In the genomic region with DNA sequence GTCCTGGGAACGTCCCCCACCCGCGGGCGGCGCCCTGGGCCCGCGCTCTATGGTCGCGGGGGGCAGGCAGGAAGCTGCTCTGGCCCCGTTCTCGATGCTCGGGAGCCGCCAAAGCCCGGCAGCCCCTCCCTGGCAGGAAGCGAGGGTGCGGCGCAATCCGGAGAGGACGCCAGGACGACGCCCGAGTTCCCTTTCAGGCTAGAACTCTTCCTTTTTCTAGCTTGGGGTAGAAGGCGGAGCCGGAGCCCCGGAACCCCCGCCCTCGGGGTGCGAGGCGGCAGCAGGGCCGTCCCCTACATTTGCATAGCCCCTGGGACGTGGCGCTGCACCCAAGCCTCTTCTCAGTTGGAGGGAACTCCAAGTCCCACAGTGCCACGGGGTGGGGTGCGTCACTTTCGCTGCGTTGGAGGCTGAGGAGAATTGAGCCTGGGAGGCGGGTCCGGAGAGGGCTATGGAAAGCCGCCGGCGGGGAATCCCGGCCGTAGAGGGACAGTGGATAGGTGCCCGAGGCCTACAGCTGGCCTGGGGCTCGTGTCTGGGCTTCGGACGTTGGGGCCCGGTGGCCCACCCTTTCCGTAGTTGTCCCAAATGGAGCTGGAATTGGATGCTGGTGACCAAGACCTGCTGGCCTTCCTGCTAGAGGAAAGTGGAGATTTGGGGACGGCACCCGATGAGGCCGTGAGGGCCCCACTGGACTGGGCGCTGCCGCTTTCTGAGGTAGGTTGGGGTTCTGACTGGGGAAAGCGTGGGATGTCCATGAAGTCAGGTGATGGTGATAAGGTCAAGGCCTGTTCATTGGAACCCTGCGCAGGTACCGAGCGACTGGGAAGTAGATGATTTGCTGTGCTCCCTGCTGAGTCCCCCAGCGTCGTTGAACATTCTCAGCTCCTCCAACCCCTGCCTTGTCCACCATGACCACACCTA, we compare ENCODE assay signal across 1 cellular context.
A peak's percentile ranks its signal among the peaks of the same experiment; 100 is the strongest.
TF ChIP-seq lines count a peak whose summit lies in the region.

A gene with protein sequence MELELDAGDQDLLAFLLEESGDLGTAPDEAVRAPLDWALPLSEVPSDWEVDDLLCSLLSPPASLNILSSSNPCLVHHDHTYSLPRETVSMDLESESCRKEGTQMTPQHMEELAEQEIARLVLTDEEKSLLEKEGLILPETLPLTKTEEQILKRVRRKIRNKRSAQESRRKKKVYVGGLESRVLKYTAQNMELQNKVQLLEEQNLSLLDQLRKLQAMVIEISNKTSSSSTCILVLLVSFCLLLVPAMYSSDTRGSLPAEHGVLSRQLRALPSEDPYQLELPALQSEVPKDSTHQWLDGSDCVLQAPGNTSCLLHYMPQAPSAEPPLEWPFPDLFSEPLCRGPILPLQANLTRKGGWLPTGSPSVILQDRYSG (plus strand): TSS at position 482 of the 924 bp plus-strand sequence. CDS start 107 bp downstream, at position 589.
A gene with protein sequence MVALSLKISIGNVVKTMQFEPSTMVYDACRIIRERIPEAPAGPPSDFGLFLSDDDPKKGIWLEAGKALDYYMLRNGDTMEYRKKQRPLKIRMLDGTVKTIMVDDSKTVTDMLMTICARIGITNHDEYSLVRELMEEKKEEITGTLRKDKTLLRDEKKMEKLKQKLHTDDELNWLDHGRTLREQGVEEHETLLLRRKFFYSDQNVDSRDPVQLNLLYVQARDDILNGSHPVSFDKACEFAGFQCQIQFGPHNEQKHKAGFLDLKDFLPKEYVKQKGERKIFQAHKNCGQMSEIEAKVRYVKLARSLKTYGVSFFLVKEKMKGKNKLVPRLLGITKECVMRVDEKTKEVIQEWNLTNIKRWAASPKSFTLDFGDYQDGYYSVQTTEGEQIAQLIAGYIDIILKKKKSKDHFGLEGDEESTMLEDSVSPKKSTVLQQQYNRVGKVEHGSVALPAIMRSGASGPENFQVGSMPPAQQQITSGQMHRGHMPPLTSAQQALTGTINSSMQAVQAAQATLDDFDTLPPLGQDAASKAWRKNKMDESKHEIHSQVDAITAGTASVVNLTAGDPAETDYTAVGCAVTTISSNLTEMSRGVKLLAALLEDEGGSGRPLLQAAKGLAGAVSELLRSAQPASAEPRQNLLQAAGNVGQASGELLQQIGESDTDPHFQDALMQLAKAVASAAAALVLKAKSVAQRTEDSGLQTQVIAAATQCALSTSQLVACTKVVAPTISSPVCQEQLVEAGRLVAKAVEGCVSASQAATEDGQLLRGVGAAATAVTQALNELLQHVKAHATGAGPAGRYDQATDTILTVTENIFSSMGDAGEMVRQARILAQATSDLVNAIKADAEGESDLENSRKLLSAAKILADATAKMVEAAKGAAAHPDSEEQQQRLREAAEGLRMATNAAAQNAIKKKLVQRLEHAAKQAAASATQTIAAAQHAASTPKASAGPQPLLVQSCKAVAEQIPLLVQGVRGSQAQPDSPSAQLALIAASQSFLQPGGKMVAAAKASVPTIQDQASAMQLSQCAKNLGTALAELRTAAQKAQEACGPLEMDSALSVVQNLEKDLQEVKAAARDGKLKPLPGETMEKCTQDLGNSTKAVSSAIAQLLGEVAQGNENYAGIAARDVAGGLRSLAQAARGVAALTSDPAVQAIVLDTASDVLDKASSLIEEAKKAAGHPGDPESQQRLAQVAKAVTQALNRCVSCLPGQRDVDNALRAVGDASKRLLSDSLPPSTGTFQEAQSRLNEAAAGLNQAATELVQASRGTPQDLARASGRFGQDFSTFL (N-terminal part only) (minus strand): TSS at position 11 of the 924 bp plus-strand sequence. CDS start 6,501 bp downstream, outside the sequence.

TF ChIP-seq in HepG2, 621 proteins besides CTCF, POLR2A, EP300 and RAD21 (continued from another document and continues in another):
- TF ChIP-seq, protein P1, sequence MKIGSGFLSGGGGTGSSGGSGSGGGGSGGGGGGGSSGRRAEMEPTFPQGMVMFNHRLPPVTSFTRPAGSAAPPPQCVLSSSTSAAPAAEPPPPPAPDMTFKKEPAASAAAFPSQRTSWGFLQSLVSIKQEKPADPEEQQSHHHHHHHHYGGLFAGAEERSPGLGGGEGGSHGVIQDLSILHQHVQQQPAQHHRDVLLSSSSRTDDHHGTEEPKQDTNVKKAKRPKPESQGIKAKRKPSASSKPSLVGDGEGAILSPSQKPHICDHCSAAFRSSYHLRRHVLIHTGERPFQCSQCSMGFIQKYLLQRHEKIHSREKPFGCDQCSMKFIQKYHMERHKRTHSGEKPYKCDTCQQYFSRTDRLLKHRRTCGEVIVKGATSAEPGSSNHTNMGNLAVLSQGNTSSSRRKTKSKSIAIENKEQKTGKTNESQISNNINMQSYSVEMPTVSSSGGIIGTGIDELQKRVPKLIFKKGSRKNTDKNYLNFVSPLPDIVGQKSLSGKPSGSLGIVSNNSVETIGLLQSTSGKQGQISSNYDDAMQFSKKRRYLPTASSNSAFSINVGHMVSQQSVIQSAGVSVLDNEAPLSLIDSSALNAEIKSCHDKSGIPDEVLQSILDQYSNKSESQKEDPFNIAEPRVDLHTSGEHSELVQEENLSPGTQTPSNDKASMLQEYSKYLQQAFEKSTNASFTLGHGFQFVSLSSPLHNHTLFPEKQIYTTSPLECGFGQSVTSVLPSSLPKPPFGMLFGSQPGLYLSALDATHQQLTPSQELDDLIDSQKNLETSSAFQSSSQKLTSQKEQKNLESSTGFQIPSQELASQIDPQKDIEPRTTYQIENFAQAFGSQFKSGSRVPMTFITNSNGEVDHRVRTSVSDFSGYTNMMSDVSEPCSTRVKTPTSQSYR (CRISPR knock-in tag; IDR thresholded peaks at IDR 0.05; ENCODE audit: borderline replicate concordance): peak; percentile 58; the same call in 1 of the 2 replicates
- TF ChIP-seq, protein P2, sequence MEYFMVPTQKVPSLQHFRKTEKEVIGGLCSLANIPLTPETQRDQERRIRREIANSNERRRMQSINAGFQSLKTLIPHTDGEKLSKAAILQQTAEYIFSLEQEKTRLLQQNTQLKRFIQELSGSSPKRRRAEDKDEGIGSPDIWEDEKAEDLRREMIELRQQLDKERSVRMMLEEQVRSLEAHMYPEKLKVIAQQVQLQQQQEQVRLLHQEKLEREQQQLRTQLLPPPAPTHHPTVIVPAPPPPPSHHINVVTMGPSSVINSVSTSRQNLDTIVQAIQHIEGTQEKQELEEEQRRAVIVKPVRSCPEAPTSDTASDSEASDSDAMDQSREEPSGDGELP (IDR thresholded peaks at IDR 0.05; ENCODE audit: borderline replicate concordance, low read depth): no peak; the same call in 1 of the 2 replicates
- TF ChIP-seq PHF21A (CRISPR knock-in tag; IDR thresholded peaks at IDR 0.05) (peak; percentile 93), XBP1 (CRISPR knock-in tag; IDR thresholded peaks at IDR 0.05) (peak; percentile 83; the same call in 1 of the 2 replicates), ZNF101 (CRISPR knock-in tag; IDR thresholded peaks at IDR 0.05; ENCODE audit: borderline replicate concordance, low read depth) (no peak), FOXP1 (IDR thresholded peaks at IDR 0.05) (no peak), FOXP1 (CRISPR knock-in tag; IDR thresholded peaks at IDR 0.05) (peak; percentile 13; the same call in 1 of the 2 replicates), FOXK1 (CRISPR knock-in tag; IDR thresholded peaks at IDR 0.05; ENCODE audit: borderline replicate concordance, low read depth) (peak; percentile 76; the same call in 1 of the 2 replicates), ZIK1 (CRISPR knock-in tag; IDR thresholded peaks at IDR 0.05; ENCODE audit: borderline replicate concordance, low read depth) (no peak; the same call in 1 of the 2 replicates), ZKSCAN1 (IDR thresholded peaks at IDR 0.05; ENCODE audit: low read length) (no peak), ZNF160 (CRISPR knock-in tag; IDR thresholded peaks at IDR 0.05) (0 out of 2 replicates have a peak, but pooled peaks have one; percentile 49), ZNF354B (CRISPR knock-in tag; IDR thresholded peaks at IDR 0.05) (no peak), ZNF263 (CRISPR knock-in tag; IDR thresholded peaks at IDR 0.05) (peak; percentile 91), ZBTB7A (CRISPR knock-in tag; IDR thresholded peaks at IDR 0.05) (no peak), CC2D1A (CRISPR knock-in tag; IDR thresholded peaks at IDR 0.05) (no peak), ZNF543 (CRISPR knock-in tag; IDR thresholded peaks at IDR 0.05) (peak; percentile 75; the same call in 1 of the 2 replicates), ZNF232 (CRISPR knock-in tag; IDR thresholded peaks at IDR 0.05; ENCODE audit: borderline replicate concordance) (peak; percentile 73; the same call in 1 of the 2 replicates), TBP (CRISPR knock-in tag; IDR thresholded peaks at IDR 0.05) (no peak), SOX5 (CRISPR knock-in tag; IDR thresholded peaks at IDR 0.05; ENCODE audit: borderline replicate concordance) (peak; percentile 53; the same call in 1 of the 2 replicates), ZNF850 (CRISPR knock-in tag; conservative IDR thresholded peaks at IDR 0.05) (0 out of 2 replicates have a peak, but pooled peaks have one; percentile 33), ZNF552 (CRISPR knock-in tag; IDR thresholded peaks at IDR 0.05; ENCODE audit: borderline replicate concordance) (peak; percentile 23; the same call in 1 of the 2 replicates), ZNF773 (CRISPR knock-in tag; IDR thresholded peaks at IDR 0.05; ENCODE audit: borderline replicate concordance) (peak; percentile 90; the same call in 1 of the 2 replicates), ZNF558 (CRISPR knock-in tag; IDR thresholded peaks at IDR 0.05; ENCODE audit: borderline replicate concordance) (peak; percentile 90), RBM39 (IDR thresholded peaks at IDR 0.05; ENCODE audit: low read depth, low read length, poor library complexity, severe bottlenecking) (peak; percentile 93), MEIS2 (CRISPR knock-in tag; IDR thresholded peaks at IDR 0.05) (peak; percentile 46; the same call in 1 of the 2 replicates), ADNP (CRISPR knock-in tag; IDR thresholded peaks at IDR 0.05) (no peak), BCL6 (CRISPR knock-in tag; IDR thresholded peaks at IDR 0.05) (peak; percentile 49), MIER2 (CRISPR knock-in tag; IDR thresholded peaks at IDR 0.05) (0 out of 2 replicates have a peak, but pooled peaks have one; percentile 42), ONECUT2 (CRISPR knock-in tag; IDR thresholded peaks at IDR 0.05) (no peak), ZNF772 (CRISPR knock-in tag; IDR thresholded peaks at IDR 0.05) (0 out of 2 replicates have a peak, but pooled peaks have one; percentile 43), SIN3B (IDR thresholded peaks at IDR 0.05; ENCODE audit: low read length) (no peak), ZNF550 (CRISPR knock-in tag; IDR thresholded peaks at IDR 0.05; ENCODE audit: borderline replicate concordance) (no peak), HES4 (CRISPR knock-in tag; IDR thresholded peaks at IDR 0.05; ENCODE audit: borderline replicate concordance) (no peak), SIX4 (CRISPR knock-in tag; IDR thresholded peaks at IDR 0.05) (no peak), TBX2 (CRISPR knock-in tag; IDR thresholded peaks at IDR 0.05; ENCODE audit: borderline replicate concordance) (peak; percentile 72), ZBTB20 (CRISPR knock-in tag; IDR thresholded peaks at IDR 0.05; ENCODE audit: borderline replicate concordance, low read depth) (peak; percentile 30; the same call in 1 of the 2 replicates), GTF3A (CRISPR knock-in tag; conservative IDR thresholded peaks at IDR 0.05) (no peak), HNF4A (CRISPR knock-in tag; IDR thresholded peaks at IDR 0.05) (peak; percentile 62), HDAC6 (IDR thresholded peaks at IDR 0.05; ENCODE audit: low read depth, low read length) (no peak), JARID2 (CRISPR knock-in tag; IDR thresholded peaks at IDR 0.05; ENCODE audit: insufficient replicate concordance) (no peak), ZNF138 (CRISPR knock-in tag; IDR thresholded peaks at IDR 0.05; ENCODE audit: low read depth) (0 out of 2 replicates have a peak, but pooled peaks have one; percentile 53), ZFY (CRISPR knock-in tag; IDR thresholded peaks at IDR 0.05) (peak; percentile 78)
- TF ChIP-seq, protein P3, sequence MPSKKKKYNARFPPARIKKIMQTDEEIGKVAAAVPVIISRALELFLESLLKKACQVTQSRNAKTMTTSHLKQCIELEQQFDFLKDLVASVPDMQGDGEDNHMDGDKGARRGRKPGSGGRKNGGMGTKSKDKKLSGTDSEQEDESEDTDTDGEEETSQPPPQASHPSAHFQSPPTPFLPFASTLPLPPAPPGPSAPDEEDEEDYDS (CRISPR knock-in tag; IDR thresholded peaks at IDR 0.05): peak; percentile 95
- TF ChIP-seq, protein P4, sequence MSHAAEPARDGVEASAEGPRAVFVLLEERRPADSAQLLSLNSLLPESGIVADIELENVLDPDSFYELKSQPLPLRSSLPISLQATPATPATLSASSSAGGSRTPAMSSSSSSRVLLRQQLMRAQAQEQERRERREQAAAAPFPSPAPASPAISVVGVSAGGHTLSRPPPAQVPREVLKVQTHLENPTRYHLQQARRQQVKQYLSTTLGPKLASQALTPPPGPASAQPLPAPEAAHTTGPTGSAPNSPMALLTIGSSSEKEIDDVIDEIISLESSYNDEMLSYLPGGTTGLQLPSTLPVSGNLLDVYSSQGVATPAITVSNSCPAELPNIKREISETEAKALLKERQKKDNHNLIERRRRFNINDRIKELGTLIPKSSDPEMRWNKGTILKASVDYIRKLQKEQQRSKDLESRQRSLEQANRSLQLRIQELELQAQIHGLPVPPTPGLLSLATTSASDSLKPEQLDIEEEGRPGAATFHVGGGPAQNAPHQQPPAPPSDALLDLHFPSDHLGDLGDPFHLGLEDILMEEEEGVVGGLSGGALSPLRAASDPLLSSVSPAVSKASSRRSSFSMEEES (CRISPR knock-in tag; IDR thresholded peaks at IDR 0.05): 0 out of 2 replicates have a peak, but pooled peaks have one; percentile 18
- TF ChIP-seq, protein P5, sequence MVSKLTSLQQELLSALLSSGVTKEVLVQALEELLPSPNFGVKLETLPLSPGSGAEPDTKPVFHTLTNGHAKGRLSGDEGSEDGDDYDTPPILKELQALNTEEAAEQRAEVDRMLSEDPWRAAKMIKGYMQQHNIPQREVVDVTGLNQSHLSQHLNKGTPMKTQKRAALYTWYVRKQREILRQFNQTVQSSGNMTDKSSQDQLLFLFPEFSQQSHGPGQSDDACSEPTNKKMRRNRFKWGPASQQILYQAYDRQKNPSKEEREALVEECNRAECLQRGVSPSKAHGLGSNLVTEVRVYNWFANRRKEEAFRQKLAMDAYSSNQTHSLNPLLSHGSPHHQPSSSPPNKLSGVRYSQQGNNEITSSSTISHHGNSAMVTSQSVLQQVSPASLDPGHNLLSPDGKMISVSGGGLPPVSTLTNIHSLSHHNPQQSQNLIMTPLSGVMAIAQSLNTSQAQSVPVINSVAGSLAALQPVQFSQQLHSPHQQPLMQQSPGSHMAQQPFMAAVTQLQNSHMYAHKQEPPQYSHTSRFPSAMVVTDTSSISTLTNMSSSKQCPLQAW (CRISPR knock-in tag; IDR thresholded peaks at IDR 0.05): peak; percentile 61
- TF ChIP-seq, protein P6, sequence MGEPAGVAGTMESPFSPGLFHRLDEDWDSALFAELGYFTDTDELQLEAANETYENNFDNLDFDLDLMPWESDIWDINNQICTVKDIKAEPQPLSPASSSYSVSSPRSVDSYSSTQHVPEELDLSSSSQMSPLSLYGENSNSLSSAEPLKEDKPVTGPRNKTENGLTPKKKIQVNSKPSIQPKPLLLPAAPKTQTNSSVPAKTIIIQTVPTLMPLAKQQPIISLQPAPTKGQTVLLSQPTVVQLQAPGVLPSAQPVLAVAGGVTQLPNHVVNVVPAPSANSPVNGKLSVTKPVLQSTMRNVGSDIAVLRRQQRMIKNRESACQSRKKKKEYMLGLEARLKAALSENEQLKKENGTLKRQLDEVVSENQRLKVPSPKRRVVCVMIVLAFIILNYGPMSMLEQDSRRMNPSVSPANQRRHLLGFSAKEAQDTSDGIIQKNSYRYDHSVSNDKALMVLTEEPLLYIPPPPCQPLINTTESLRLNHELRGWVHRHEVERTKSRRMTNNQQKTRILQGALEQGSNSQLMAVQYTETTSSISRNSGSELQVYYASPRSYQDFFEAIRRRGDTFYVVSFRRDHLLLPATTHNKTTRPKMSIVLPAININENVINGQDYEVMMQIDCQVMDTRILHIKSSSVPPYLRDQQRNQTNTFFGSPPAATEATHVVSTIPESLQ (CRISPR knock-in tag; conservative IDR thresholded peaks at IDR 0.05): no peak
